ENCODE assay signal across 9 cellular contexts in the genomic region with DNA sequence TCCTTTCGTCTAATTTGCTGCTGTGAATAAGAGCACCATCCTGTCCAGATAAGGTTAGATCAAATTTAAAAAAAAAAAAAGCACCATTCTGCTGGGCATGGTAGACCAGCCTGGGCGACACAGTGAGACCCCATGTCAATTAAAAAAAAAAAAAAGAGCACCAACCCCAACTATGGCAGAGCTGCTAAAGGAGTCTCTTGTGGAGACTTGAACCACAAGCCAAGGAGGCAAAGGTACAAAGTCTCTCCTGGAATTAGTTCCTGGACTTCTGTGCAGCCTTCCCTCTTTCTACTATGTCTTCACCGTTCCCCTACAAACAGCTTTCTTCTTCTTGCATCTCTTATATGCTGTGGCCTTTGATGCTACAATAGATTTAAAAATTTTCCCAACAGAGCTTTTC. TPM values are rescaled to one million over a fixed set of nuclear protein-coding genes. Genes with fewer than 3 reads are reported as not detected.
DNase-seq lines count a peak whose midpoint lies in the region; ATAC-seq, FAIRE-seq and TF ChIP-seq lines count a peak whose summit lies in the region.
"Had no signal": no experiment of that assay in that cellular context is flagged by ENCODE, and none has a peak within 500 bp of the region (broad histone marks: within the 10 kb centered on the region; RNA-seq: fewer than 3 reads in every experiment).

No MANE protein-coding gene starts in this region.

- H3K79me2 ChIP-seq in OCI-LY3 (ENCODE audit: low read length) (peaks cover 40% of the 10 kb centered on the region), endothelial cell of umbilical vein (ENCODE audit: control insufficient read depth, insufficient read depth, low read length) (peaks cover 57% of the 10 kb centered on the region)

- H3K9ac ChIP-seq in OCI-LY3 (ENCODE audit: low read length) (peak overlapping the region; percentile 80; the same call in 1 of the 2 replicates), endothelial cell of umbilical vein (replicated peaks; ENCODE audit: extremely low read depth, insufficient read depth, low read length) (peak overlapping the region; percentile 98)

- peak overlapping the region; percentile 96 for H3K4me3 ChIP-seq in CD8-positive, alpha-beta memory T cell (ENCODE audit: low read length)
- H3K4me3 ChIP-seq in OCI-LY3 (ENCODE audit: low read length) (peak overlapping the region; percentile 84), endothelial cell of umbilical vein (replicated peaks in 1 of 3; ENCODE audit: insufficient read depth in 1 of 3, low read depth in 1 of 3, low read length in 3 of 3) (peak overlapping the region; percentile 62 to 99 (median 98)), ovary (peak overlapping the region; percentile 63)

- no peak overlapping the region for H3K27ac ChIP-seq in CD8-positive, alpha-beta memory T cell (ENCODE audit: low read depth, low read length)
- no peak overlapping the region for H3K27ac ChIP-seq in OCI-LY3 (ENCODE audit: low read length)
- peak overlapping the region; percentile 98 for H3K27ac ChIP-seq in endothelial cell of umbilical vein (ENCODE audit: insufficient read depth, low read depth, low read length)
- H3K27ac ChIP-seq in ovary = no peak overlapping the region

- no peaks in the 10 kb centered on the region for H3K27me3 Mint-ChIP-seq in CD8-positive, alpha-beta memory T cell

- TF ChIP-seq POLR2A in endothelial cell of umbilical vein (IDR thresholded peaks at IDR 0.05; ENCODE audit: low read depth, low read length) (no peak), ovary (IDR thresholded peaks at IDR 0.05) (no peak)

- H2AFZ ChIP-seq in OCI-LY3 (ENCODE audit: low read depth, low read length) (no peak overlapping the region), endothelial cell of umbilical vein (ENCODE audit: low read depth, low read length) (no peak overlapping the region)

- 67 to 72% (median 68%) methylated on average over 3 of the region's 3 CpGs for WGBS in ovary, 3 donors

- TF ChIP-seq CTCF in OCI-LY3 (IDR thresholded peaks at IDR 0.05; ENCODE audit: low read depth, low read length) (no peak), endothelial cell of umbilical vein (IDR thresholded peaks at IDR 0.05; ENCODE audit: extremely low read depth in 1 of 2, insufficient read depth in 1 of 2, low read depth in 1 of 2, low read length in 2 of 2) (no peak), ovary (IDR thresholded peaks at IDR 0.05) (no peak)

- H3K9me1 ChIP-seq in endothelial cell of umbilical vein (replicated peaks; ENCODE audit: control insufficient read depth, extremely low read depth, insufficient read depth, low read length) = no peaks in the 10 kb centered on the region

- H3K27me3 ChIP-seq in CD8-positive, alpha-beta memory T cell (ENCODE audit: insufficient read depth, low read length, poor library complexity, severe bottlenecking) = no peaks in the 10 kb centered on the region
- H3K27me3 ChIP-seq in OCI-LY3 (ENCODE audit: low read depth, low read length) (no peaks in the 10 kb centered on the region), endothelial cell of umbilical vein (ENCODE audit: control insufficient read depth in 2 of 2, insufficient read depth in 2 of 2, low read length in 2 of 2) (no peaks in the 10 kb centered on the region), ovary (no peaks in the 10 kb centered on the region)

- peak overlapping the region; percentile 93 to 99 (median 98) for H3K4me3 Mint-ChIP-seq in CD8-positive, alpha-beta memory T cell

- no peak for ATAC-seq in HG03139 (IDR thresholded peaks at IDR 0.05; ENCODE audit: unreplicated experiment)

- POLR2A ChIA-PET in CD8-positive, alpha-beta memory T cell (lab: Charles Lee) = no interaction called here
- POLR2A ChIA-PET in endothelial cell of umbilical vein (lab: Charles Lee) = interaction anchor here (0.6 to 0.7 kb wide), 2 partner anchors 129 to 418 kb away, joined by 7 read pairs; a partner anchor contains a TSS

- no peak for TF ChIP-seq EP300 in ovary (IDR thresholded peaks at IDR 0.05)

- CTCF ChIA-PET in CD8-positive, alpha-beta memory T cell (lab: Charles Lee) = no interaction called here
- CTCF ChIA-PET in endothelial cell of umbilical vein (lab: Charles Lee) = interaction anchor here (2.2 kb wide), 1 partner anchor 18 kb away, joined by 7 read pairs; no protein-coding TSS in a partner anchor

- H3K4me1 Mint-ChIP-seq in CD8-positive, alpha-beta memory T cell = peaks cover 40 to 59% (median 52%) of the 10 kb centered on the region in 3 donors

- FAIRE-seq in endothelial cell of umbilical vein (lab: Jason Lieb, UNC) = no peak

- H3K4me2 ChIP-seq in OCI-LY3 (ENCODE audit: low read length) (peak overlapping the region; percentile 94), endothelial cell of umbilical vein (ENCODE audit: insufficient read depth, low read length) (peak overlapping the region; percentile 96)

- H3K9me3 ChIP-seq in CD8-positive, alpha-beta memory T cell (ENCODE audit: low read length) = no peaks in the 10 kb centered on the region
- H3K9me3 ChIP-seq in OCI-LY3 (ENCODE audit: insufficient read depth, low read length) (no peaks in the 10 kb centered on the region), endothelial cell of umbilical vein (replicated peaks; ENCODE audit: control insufficient read depth, insufficient read depth, low read length) (no peaks in the 10 kb centered on the region), ovary (no peaks in the 10 kb centered on the region)

- DNase-seq in CD8-positive, alpha-beta memory T cell = no peak
- DNase-seq in endothelial cell of umbilical vein (ENCODE audit: low read depth, low spot score) (peak; percentile 26), ovary (no peak), NCI-H748 treated with DMSO at 0.1 percent for 48 hours (lab: John Stamatoyannopoulos, UW) (no peak), NCI-H1694 (lab: John Stamatoyannopoulos, UW) (no peak), NCI-H1105 treated with DMSO at 0.1 percent for 48 hours (lab: John Stamatoyannopoulos, UW) (no peak)
- DNase-seq: NCI-H187 treated with DMSO at 0.1 percent for 48 hours had no signal

- H3K9me3 Mint-ChIP-seq in CD8-positive, alpha-beta memory T cell = no peaks in the 10 kb centered on the region

- H3K36me3 Mint-ChIP-seq in CD8-positive, alpha-beta memory T cell = peaks cover 0 to 20% (median 4%) of the 10 kb centered on the region in 3 donors

- dilution Hi-C loops in endothelial cell of umbilical vein (cut with MboI; ENCODE audit: extremely low pct_ligation_motif_present, low sequenced_read_pairs) = no loop called here

- H4K20me1 ChIP-seq in OCI-LY3 (ENCODE audit: insufficient read depth, low read length) = peaks cover 13% of the 10 kb centered on the region
- peaks cover 5% of the 10 kb centered on the region for H4K20me1 ChIP-seq in endothelial cell of umbilical vein (replicated peaks; ENCODE audit: control insufficient read depth, extremely low read depth, insufficient read depth, low read length)

- H3K36me3 ChIP-seq in CD8-positive, alpha-beta memory T cell (ENCODE audit: insufficient read depth, low read length) = no peaks in the 10 kb centered on the region
- H3K36me3 ChIP-seq in OCI-LY3 (replicated peaks; ENCODE audit: low read depth, low read length) (peaks cover 8% of the 10 kb centered on the region), endothelial cell of umbilical vein (ENCODE audit: control insufficient read depth in 2 of 2, extremely low read depth in 1 of 2, insufficient read depth in 2 of 2, low read length in 2 of 2) (peaks cover 0 to 2% of the 10 kb centered on the region in 2 experiments), ovary (no peaks in the 10 kb centered on the region)

- intact Hi-C loops in endothelial cell of umbilical vein (cut with micrococcal nuclease) (loop anchor here (2.0 to 5.0 kb wide), 2 partner anchors 46 to 1116 kb away; a partner anchor contains a TSS), ovary (cut with DNase I) (no loop called here)

- peak overlapping the region in 7 of 8 donors; percentile 34 to 99 (median 97) for H3K27ac Mint-ChIP-seq in CD8-positive, alpha-beta memory T cell

- BruUV-seq in endothelial cell of umbilical vein (replicated peaks; lab: Mats Ljungman, UMichigan) = no TSS peak

- peaks cover 30% of the 10 kb centered on the region for H3K4me1 ChIP-seq in CD8-positive, alpha-beta memory T cell (ENCODE audit: insufficient read depth, low read length)
- H3K4me1 ChIP-seq in OCI-LY3 (ENCODE audit: low read length) (peaks cover 28% of the 10 kb centered on the region), endothelial cell of umbilical vein (ENCODE audit: control insufficient read depth, extremely low read depth, insufficient read depth, low read length) (peaks cover 28% of the 10 kb centered on the region), ovary (ENCODE audit: insufficient read depth) (peaks cover 2% of the 10 kb centered on the region)

TF ChIP-seq in endothelial cell of umbilical vein, 7 proteins besides CTCF, POLR2A, EP300 and RAD21:
- TF ChIP-seq POLR2AphosphoS5 (IDR thresholded peaks at IDR 0.05; ENCODE audit: insufficient read depth, low read depth, low read length) (no peak), GATA2 (IDR thresholded peaks at IDR 0.05; ENCODE audit: insufficient read depth, insufficient read length, low read depth, low read length) (no peak), EZH2 (IDR thresholded peaks at IDR 0.05; ENCODE audit: borderline replicate concordance, low read depth, low read length, severe bottlenecking) (no peak), MYC (IDR thresholded peaks at IDR 0.05; ENCODE audit: low read depth, low read length) (no peak), JUN (IDR thresholded peaks at IDR 0.05; ENCODE audit: borderline replicate concordance, insufficient read depth, insufficient read length, low read depth) (no peak), FOS (IDR thresholded peaks at IDR 0.05; ENCODE audit: borderline replicate concordance, insufficient read depth, low read length) (no peak)
- TF ChIP-seq, protein P1, sequence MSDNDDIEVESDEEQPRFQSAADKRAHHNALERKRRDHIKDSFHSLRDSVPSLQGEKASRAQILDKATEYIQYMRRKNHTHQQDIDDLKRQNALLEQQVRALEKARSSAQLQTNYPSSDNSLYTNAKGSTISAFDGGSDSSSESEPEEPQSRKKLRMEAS (IDR thresholded peaks at IDR 0.05; ENCODE audit: insufficient read depth, insufficient read length) = no peak
TF ChIP-seq in endothelial cell of umbilical vein: peak in this region for 0.

RNA-seq across cellular contexts. Expression of a gene that starts 1.3 kb away (rescaled TPM):
- 10 to 100 TPM; 30.4 to 33.0 TPM for total RNA-seq in CD8-positive, alpha-beta memory T cell
- polyA plus RNA-seq in CD8-positive, alpha-beta memory T cell = 8.1 TPM
- 142 and 148 TPM in 2 replicates for total RNA-seq in endothelial cell of umbilical vein
- polyA plus RNA-seq in endothelial cell of umbilical vein = 21.7 and 33.7 TPM in 2 replicates
- 31.5 and 34.0 TPM in 2 replicates for polyA plus RNA-seq in endothelial cell of umbilical vein (2011; cell fraction: cytosol; rRNA removed)
- 60.6 and 77.7 TPM in 2 replicates for polyA plus RNA-seq in endothelial cell of umbilical vein (2011; cell fraction: nucleus; rRNA removed)
- 46.8 and 86.3 TPM in 2 replicates for polyA plus RNA-seq in endothelial cell of umbilical vein (2012)
- 66.6 and 68.5 TPM in 2 replicates for polyA minus RNA-seq in endothelial cell of umbilical vein
- polyA minus RNA-seq in endothelial cell of umbilical vein (2011; cell fraction: cytosol; rRNA and poly(A)+ RNA removed) = 20.4 TPM
- 88.5 and 141 TPM in 2 replicates for polyA minus RNA-seq in endothelial cell of umbilical vein (2011; cell fraction: nucleus; rRNA and poly(A)+ RNA removed)
- total RNA-seq in ovary = 10 to 100 TPM; 39.3 to 66.1 (median 55.0) TPM
- 10 to 100 TPM; 12.0 to 19.6 TPM for polyA plus RNA-seq in ovary
